In genomic region chr5:157266286-157267007, GRCh38 we compare ENCODE assay signal across 8 cellular contexts. TPM values are rescaled to one million over a fixed set of nuclear protein-coding genes. Genes with fewer than 3 reads are reported as not detected.
DNase-seq lines count a peak whose midpoint lies in the region; ATAC-seq, FAIRE-seq and TF ChIP-seq lines count a peak whose summit lies in the region.

No MANE protein-coding gene starts in this region.

- DNase-seq in AG20443 (ENCODE audit: low spot score) (peak; percentile 34), SK-N-DZ (ENCODE audit: low spot score) (peak; percentile 16), bronchial epithelial cell (ENCODE audit: low read depth) (no peak), left lobe of liver (ENCODE audit: low spot score) (no peak), ureter (ENCODE audit: low spot score) (no peak)
- peak; percentile 69 for DNase-seq in stimulated activated naive CD8-positive, alpha-beta T cell treated with anti-CD3 and anti-CD28 coated beads, Interleukin-15, Interleukin-2, amounts not matched to agents 100 U/mL and 50 U/mL, for 24 hours

- no peak for FAIRE-seq in bronchial epithelial cell (lab: Jason Lieb, UNC)

- ATAC-seq in GM18868 (IDR thresholded peaks at IDR 0.05; ENCODE audit: unreplicated experiment), result peak; percentile 40
- ATAC-seq in HG03095 (IDR thresholded peaks at IDR 0.05; ENCODE audit: unreplicated experiment), result peak; percentile 41
- peak; percentile 71 for ATAC-seq in left lobe of liver
- ATAC-seq in stimulated activated naive CD8-positive, alpha-beta T cell treated with anti-CD3 and anti-CD28 coated beads, Interleukin-15, Interleukin-2, amounts not matched to agents 100 U/mL and 50 U/mL, for 24 hours, result peak; percentile 15

- H3K36me3 ChIP-seq in bronchial epithelial cell (ENCODE audit: control insufficient read depth, insufficient read depth, low read length), result no peaks in the 10 kb centered on the region

- no peak for TF ChIP-seq CTCF in bronchial epithelial cell (IDR thresholded peaks at IDR 0.05; ENCODE audit: insufficient read depth, low read length, severe bottlenecking)

- peaks cover 6% of the 10 kb centered on the region for H3K27me3 ChIP-seq in bronchial epithelial cell (ENCODE audit: control insufficient read depth, insufficient read depth, low read length)

- peak overlapping the region; percentile 43 for H3K4me3 ChIP-seq in bronchial epithelial cell (ENCODE audit: low read depth, low read length)

RNA-seq across cellular contexts. Expression of gene CYFIP2, which starts 0.5 kb away (rescaled TPM):
- polyA plus RNA-seq in SK-N-DZ (2014; cell fraction: cytosol; rRNA removed), result 37.2 and 43.5 TPM in 2 replicates
- polyA plus RNA-seq in SK-N-DZ (2014; cell fraction: nucleus; rRNA removed), result 28.7 and 55.2 TPM in 2 replicates
- total RNA-seq in bronchial epithelial cell, result 3.9 and 8.2 TPM in 2 replicates
- 24.7 TPM for total RNA-seq in left lobe of liver
- total RNA-seq in ureter, result 45.3 TPM

Comparison
In these comparisons a context has a peak if more than half of its experiments do, and no peak if none do; other contexts are left out.
1. DNase-seq: peak in AG20443 (single experiment), SK-N-DZ (single experiment) and stimulated activated naive CD8-positive, alpha-beta T cell treated with anti-CD3 and anti-CD28 coated beads, Interleukin-15, Interleukin-2, amounts not matched to agents 100 U/mL and 50 U/mL, for 24 hours (single experiment); none in bronchial epithelial cell (single experiment), left lobe of liver (single experiment) and ureter (single experiment).
2. ATAC-seq: peak in every context shown above with its lines; median percentile 71 in left lobe of liver; 41 in HG03095; 40 in GM18868; 15 in stimulated activated naive CD8-positive, alpha-beta T cell treated with anti-CD3 and anti-CD28 coated beads, Interleukin-15, Interleukin-2, amounts not matched to agents 100 U/mL and 50 U/mL, for 24 hours.